1 cellular context compared by ENCODE assay signal in genomic region chr16:19118938-19119431, GRCh38.
A peak's percentile ranks its signal among the peaks of the same experiment; 100 is the strongest.
TF ChIP-seq lines count a peak whose summit lies in the region.

No MANE protein-coding gene starts in this region.

TF ChIP-seq in K562, 482 proteins besides CTCF, POLR2A, EP300 and RAD21 (continued from another document):
- TF ChIP-seq, protein P1, sequence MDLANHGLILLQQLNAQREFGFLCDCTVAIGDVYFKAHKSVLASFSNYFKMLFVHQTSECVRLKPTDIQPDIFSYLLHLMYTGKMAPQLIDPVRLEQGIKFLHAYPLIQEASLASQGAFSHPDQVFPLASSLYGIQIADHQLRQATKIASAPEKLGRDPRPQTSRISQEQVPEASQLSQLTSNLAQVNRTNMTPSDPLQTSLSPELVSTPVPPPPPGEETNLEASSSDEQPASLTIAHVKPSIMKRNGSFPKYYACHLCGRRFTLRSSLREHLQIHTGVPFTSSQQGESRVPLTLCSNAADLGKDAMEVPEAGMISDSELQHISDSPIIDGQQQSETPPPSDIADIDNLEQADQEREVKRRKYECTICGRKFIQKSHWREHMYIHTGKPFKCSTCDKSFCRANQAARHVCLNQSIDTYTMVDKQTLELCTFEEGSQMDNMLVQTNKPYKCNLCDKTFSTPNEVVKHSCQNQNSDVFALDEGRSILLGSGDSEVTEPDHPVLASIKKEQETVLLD (IDR thresholded peaks at IDR 0.05) = peak; percentile 60; the same call in 1 of the 2 replicates
- 0 out of 2 replicates have a peak, but pooled peaks have one; percentile 40 for TF ChIP-seq ZEB2 (IDR thresholded peaks at IDR 0.05)
- peak; percentile 93 for TF ChIP-seq HMBOX1 (IDR thresholded peaks at IDR 0.05)
- TF ChIP-seq, protein P2, sequence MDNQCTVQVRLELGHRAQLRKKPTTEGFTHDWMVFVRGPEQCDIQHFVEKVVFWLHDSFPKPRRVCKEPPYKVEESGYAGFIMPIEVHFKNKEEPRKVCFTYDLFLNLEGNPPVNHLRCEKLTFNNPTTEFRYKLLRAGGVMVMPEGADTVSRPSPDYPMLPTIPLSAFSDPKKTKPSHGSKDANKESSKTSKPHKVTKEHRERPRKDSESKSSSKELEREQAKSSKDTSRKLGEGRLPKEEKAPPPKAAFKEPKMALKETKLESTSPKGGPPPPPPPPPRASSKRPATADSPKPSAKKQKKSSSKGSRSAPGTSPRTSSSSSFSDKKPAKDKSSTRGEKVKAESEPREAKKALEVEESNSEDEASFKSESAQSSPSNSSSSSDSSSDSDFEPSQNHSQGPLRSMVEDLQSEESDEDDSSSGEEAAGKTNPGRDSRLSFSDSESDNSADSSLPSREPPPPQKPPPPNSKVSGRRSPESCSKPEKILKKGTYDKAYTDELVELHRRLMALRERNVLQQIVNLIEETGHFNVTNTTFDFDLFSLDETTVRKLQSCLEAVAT (IDR thresholded peaks at IDR 0.05) = peak; percentile 60 to 90; a peak in 3 of 4 replicates
- peak; percentile 28; the same call in 1 of the 2 replicates for TF ChIP-seq EGR1 (conservative IDR thresholded peaks at IDR 0.05)
- TF ChIP-seq FOSL1 (tag; conservative IDR thresholded peaks at IDR 0.05) = peak; percentile 84
- peak; percentile 90 for TF ChIP-seq SMAD4 (CRISPR knock-in tag; conservative IDR thresholded peaks at IDR 0.05)
- TF ChIP-seq ATF7 (IDR thresholded peaks at IDR 0.05) = peak; percentile 21; the same call in 1 of the 2 replicates
- peak; percentile 33; the same call in 1 of the 2 replicates for TF ChIP-seq ZFX (CRISPR knock-in tag; IDR thresholded peaks at IDR 0.05)
- TF ChIP-seq, protein P3, sequence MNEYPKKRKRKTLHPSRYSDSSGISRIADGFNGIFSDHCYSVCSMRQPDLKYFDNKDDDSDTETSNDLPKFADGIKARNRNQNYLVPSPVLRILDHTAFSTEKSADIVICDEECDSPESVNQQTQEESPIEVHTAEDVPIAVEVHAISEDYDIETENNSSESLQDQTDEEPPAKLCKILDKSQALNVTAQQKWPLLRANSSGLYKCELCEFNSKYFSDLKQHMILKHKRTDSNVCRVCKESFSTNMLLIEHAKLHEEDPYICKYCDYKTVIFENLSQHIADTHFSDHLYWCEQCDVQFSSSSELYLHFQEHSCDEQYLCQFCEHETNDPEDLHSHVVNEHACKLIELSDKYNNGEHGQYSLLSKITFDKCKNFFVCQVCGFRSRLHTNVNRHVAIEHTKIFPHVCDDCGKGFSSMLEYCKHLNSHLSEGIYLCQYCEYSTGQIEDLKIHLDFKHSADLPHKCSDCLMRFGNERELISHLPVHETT (CRISPR knock-in tag; conservative IDR thresholded peaks at IDR 0.05 in 1 of 2, IDR thresholded peaks at IDR 0.05 in 1 of 2) = peak in 1 of 2 experiments; percentile 76; a peak in 1 of 4 replicates
- peak; percentile 73 for TF ChIP-seq NCOR1 (IDR thresholded peaks at IDR 0.05)
- 0 out of 2 replicates have a peak, but pooled peaks have one; percentile 36 for TF ChIP-seq HLTF (IDR thresholded peaks at IDR 0.05)
- TF ChIP-seq CHD1 (IDR thresholded peaks at IDR 0.05; ENCODE audit: low read length) = peak; percentile 41
- no peak for TF ChIP-seq MECOM (CRISPR knock-in tag; IDR thresholded peaks at IDR 0.05)
- 0 out of 2 replicates have a peak, but pooled peaks have one; percentile 1 for TF ChIP-seq MIER1 (IDR thresholded peaks at IDR 0.05; ENCODE audit: low read depth)
- TF ChIP-seq BRD9 (IDR thresholded peaks at IDR 0.05; ENCODE audit: low read depth, partially characterized antibody) = peak; percentile 97
- TF ChIP-seq FOXJ2 (tag; IDR thresholded peaks at IDR 0.05) = no peak
- 0 out of 4 replicates have a peak, but pooled peaks of 1 of the 2 experiments have one; percentile 52 for TF ChIP-seq RCOR1 (IDR thresholded peaks at IDR 0.05; ENCODE audit: borderline replicate concordance in 1 of 2, low read depth in 2 of 2, low read length in 2 of 2)
- TF ChIP-seq EP400 (IDR thresholded peaks at IDR 0.05) = peak; percentile 58; the same call in 1 of the 2 replicates
- TF ChIP-seq, protein P4, sequence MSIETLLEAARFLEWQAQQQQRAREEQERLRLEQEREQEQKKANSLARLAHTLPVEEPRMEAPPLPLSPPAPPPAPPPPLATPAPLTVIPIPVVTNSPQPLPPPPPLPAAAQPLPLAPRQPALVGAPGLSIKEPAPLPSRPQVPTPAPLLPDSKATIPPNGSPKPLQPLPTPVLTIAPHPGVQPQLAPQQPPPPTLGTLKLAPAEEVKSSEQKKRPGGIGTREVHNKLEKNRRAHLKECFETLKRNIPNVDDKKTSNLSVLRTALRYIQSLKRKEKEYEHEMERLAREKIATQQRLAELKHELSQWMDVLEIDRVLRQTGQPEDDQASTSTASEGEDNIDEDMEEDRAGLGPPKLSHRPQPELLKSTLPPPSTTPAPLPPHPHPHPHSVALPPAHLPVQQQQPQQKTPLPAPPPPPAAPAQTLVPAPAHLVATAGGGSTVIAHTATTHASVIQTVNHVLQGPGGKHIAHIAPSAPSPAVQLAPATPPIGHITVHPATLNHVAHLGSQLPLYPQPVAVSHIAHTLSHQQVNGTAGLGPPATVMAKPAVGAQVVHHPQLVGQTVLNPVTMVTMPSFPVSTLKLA (conservative IDR thresholded peaks at IDR 0.05) = peak in 1 of 2 experiments; percentile 27; a peak in 1 of 4 replicates
- peak; percentile 80 for TF ChIP-seq ARID1B (IDR thresholded peaks at IDR 0.05)
- TF ChIP-seq, protein P5, sequence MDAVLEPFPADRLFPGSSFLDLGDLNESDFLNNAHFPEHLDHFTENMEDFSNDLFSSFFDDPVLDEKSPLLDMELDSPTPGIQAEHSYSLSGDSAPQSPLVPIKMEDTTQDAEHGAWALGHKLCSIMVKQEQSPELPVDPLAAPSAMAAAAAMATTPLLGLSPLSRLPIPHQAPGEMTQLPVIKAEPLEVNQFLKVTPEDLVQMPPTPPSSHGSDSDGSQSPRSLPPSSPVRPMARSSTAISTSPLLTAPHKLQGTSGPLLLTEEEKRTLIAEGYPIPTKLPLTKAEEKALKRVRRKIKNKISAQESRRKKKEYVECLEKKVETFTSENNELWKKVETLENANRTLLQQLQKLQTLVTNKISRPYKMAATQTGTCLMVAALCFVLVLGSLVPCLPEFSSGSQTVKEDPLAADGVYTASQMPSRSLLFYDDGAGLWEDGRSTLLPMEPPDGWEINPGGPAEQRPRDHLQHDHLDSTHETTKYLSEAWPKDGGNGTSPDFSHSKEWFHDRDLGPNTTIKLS (IDR thresholded peaks at IDR 0.05; ENCODE audit: borderline replicate concordance, low read depth) = no peak
- TF ChIP-seq POLR2B (IDR thresholded peaks at IDR 0.05; ENCODE audit: low read depth, partially characterized antibody) = peak; percentile 66
- TF ChIP-seq HNRNPL (IDR thresholded peaks at IDR 0.05; ENCODE audit: low read depth, low read length) = no peak
- no peak for TF ChIP-seq ZNF431 (CRISPR knock-in tag; IDR thresholded peaks at IDR 0.05)
- peak; percentile 21 to 51; a peak in 1 of 4 replicates for TF ChIP-seq FOXK2 (conservative IDR thresholded peaks at IDR 0.05 in 1 of 2, IDR thresholded peaks at IDR 0.05 in 1 of 2; ENCODE audit: low read depth in 2 of 2)
- peak in 1 of 2 experiments; percentile 93; a peak in 2 of 4 replicates for TF ChIP-seq TBL1XR1 (IDR thresholded peaks at IDR 0.05; ENCODE audit: low read length in 2 of 2)
- TF ChIP-seq GATAD2A (IDR thresholded peaks at IDR 0.05) = peak; percentile 81; the same call in 1 of the 2 replicates
- no peak for TF ChIP-seq EZH2 (IDR thresholded peaks at IDR 0.05; ENCODE audit: borderline replicate concordance, low read depth, low read length)
- TF ChIP-seq LEF1 (IDR thresholded peaks at IDR 0.05) = peak; percentile 61; the same call in 1 of the 2 replicates
- TF ChIP-seq ZBTB7A (IDR thresholded peaks at IDR 0.05; ENCODE audit: borderline replicate concordance, control insufficient read depth, low read depth, low read length) = peak; percentile 49; the same call in 1 of the 2 replicates
- TF ChIP-seq ZNF197 (CRISPR knock-in tag; IDR thresholded peaks at IDR 0.05; ENCODE audit: low read depth) = peak; percentile 43; the same call in 1 of the 2 replicates
- no peak for TF ChIP-seq THAP7 (CRISPR knock-in tag; IDR thresholded peaks at IDR 0.05)
- TF ChIP-seq ZNF263 (CRISPR knock-in tag; IDR thresholded peaks at IDR 0.05; ENCODE audit: borderline replicate concordance) = no peak
- TF ChIP-seq, protein P6, sequence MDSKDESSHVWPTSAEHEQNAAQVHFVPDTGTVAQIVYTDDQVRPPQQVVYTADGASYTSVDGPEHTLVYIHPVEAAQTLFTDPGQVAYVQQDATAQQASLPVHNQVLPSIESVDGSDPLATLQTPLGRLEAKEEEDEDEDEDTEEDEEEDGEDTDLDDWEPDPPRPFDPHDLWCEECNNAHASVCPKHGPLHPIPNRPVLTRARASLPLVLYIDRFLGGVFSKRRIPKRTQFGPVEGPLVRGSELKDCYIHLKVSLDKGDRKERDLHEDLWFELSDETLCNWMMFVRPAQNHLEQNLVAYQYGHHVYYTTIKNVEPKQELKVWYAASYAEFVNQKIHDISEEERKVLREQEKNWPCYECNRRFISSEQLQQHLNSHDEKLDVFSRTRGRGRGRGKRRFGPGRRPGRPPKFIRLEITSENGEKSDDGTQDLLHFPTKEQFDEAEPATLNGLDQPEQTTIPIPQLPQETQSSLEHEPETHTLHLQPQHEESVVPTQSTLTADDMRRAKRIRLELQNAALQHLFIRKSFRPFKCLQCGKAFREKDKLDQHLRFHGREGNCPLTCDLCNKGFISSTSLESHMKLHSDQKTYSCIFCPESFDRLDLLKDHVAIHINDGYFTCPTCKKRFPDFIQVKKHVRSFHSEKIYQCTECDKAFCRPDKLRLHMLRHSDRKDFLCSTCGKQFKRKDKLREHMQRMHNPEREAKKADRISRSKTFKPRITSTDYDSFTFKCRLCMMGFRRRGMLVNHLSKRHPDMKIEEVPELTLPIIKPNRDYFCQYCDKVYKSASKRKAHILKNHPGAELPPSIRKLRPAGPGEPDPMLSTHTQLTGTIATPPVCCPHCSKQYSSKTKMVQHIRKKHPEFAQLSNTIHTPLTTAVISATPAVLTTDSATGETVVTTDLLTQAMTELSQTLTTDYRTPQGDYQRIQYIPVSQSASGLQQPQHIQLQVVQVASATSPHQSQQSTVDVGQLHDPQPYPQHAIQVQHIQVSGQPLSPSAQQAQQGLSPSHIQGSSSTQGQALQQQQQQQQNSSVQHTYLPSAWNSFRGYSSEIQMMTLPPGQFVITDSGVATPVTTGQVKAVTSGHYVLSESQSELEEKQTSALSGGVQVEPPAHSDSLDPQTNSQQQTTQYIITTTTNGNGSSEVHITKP (IDR thresholded peaks at IDR 0.05; ENCODE audit: partially characterized antibody) = peak; percentile 69
- TF ChIP-seq, protein P7, sequence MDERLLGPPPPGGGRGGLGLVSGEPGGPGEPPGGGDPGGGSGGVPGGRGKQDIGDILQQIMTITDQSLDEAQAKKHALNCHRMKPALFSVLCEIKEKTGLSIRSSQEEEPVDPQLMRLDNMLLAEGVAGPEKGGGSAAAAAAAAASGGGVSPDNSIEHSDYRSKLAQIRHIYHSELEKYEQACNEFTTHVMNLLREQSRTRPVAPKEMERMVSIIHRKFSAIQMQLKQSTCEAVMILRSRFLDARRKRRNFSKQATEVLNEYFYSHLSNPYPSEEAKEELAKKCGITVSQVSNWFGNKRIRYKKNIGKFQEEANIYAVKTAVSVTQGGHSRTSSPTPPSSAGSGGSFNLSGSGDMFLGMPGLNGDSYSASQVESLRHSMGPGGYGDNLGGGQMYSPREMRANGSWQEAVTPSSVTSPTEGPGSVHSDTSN (CRISPR knock-in tag; IDR thresholded peaks at IDR 0.05; ENCODE audit: low read depth) = no peak
- TF ChIP-seq, protein P7 (tag; conservative IDR thresholded peaks at IDR 0.05; ENCODE audit: low read depth) = 0 out of 2 replicates have a peak, but pooled peaks have one; percentile 12
- TF ChIP-seq PML (IDR thresholded peaks at IDR 0.05; ENCODE audit: low read length) = 0 out of 2 replicates have a peak, but pooled peaks have one; percentile 10
- peak in 1 of 2 experiments; percentile 12; a peak in 1 of 4 replicates for TF ChIP-seq KDM1A (IDR thresholded peaks at IDR 0.05)
- TF ChIP-seq BHLHE40 (IDR thresholded peaks at IDR 0.05; ENCODE audit: low read length) = no peak; the same call in 1 of the 2 replicates
- peak; percentile 27 for TF ChIP-seq TAF1 (IDR thresholded peaks at IDR 0.05; ENCODE audit: control insufficient read depth, extremely low read depth, insufficient read depth, low read length, severe bottlenecking)
- 0 out of 2 replicates have a peak, but pooled peaks have one; percentile 13 for TF ChIP-seq L3MBTL2 (IDR thresholded peaks at IDR 0.05)
- no peak for TF ChIP-seq NR2C2 (CRISPR knock-in tag; IDR thresholded peaks at IDR 0.05)
- peak; percentile 37; the same call in 1 of the 2 replicates for TF ChIP-seq NR2C2 (tag; IDR thresholded peaks at IDR 0.05)
- no peak for TF ChIP-seq NFIX (CRISPR knock-in tag; IDR thresholded peaks at IDR 0.05; ENCODE audit: low read depth)
- TF ChIP-seq MYC (IDR thresholded peaks at IDR 0.05; ENCODE audit: low read depth, low read length) = peak; percentile 56; the same call in 1 of the 2 replicates
- TF ChIP-seq MYC (CRISPR knock-in tag; IDR thresholded peaks at IDR 0.05; ENCODE audit: borderline replicate concordance, low read depth) = no peak
- peak; percentile 96 for TF ChIP-seq NFE2 (IDR thresholded peaks at IDR 0.05; ENCODE audit: low read depth)
- 0 out of 2 replicates have a peak, but pooled peaks have one; percentile 12 for TF ChIP-seq SOX6 (IDR thresholded peaks at IDR 0.05)
- peak; percentile 59 for TF ChIP-seq TAF9B (IDR thresholded peaks at IDR 0.05; ENCODE audit: partially characterized antibody)
- TF ChIP-seq ATF1 (CRISPR knock-in tag; IDR thresholded peaks at IDR 0.05) = no peak
- 0 out of 2 replicates have a peak, but pooled peaks have one; percentile 16 for TF ChIP-seq ATF1 (tag; IDR thresholded peaks at IDR 0.05)
